In the genomic region with DNA sequence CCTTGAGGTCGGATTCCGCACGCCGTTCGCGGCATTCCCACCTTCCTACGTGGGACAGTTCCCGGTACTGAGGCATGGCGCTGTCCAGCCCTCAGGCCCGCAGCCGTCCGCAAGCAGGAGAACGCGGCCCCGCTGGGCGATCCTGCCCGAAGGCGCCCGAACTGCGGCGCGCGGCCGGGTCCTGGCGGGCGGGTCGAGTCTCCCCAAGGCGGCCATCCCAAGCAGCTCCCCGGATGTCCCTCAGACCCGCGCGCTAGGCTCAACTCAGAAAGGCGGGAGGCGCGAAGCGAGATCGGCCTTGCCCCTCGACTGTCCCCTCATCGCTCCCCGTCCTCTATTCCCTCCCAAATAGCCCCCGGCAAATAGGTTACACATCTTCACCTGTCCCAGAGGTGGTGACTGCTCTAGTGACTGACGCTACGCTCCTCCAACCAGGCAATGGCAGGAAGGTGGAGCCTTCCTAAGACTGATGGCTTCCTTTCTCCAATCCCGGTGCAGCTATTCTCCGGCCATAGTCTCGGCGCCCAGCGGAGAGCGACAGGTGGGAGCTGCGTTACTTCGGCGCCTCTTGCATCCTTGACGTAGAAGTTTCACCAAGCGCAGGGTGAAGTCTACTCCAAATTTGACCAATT, we compare ENCODE assay signal across 1 cellular context.
TF ChIP-seq lines count a peak whose summit lies in the region.

No MANE protein-coding gene starts in this region.

TF ChIP-seq in K562, 482 proteins besides CTCF, POLR2A, EP300 and RAD21 (continued from another document and continues in another):
- TF ChIP-seq, protein P1, sequence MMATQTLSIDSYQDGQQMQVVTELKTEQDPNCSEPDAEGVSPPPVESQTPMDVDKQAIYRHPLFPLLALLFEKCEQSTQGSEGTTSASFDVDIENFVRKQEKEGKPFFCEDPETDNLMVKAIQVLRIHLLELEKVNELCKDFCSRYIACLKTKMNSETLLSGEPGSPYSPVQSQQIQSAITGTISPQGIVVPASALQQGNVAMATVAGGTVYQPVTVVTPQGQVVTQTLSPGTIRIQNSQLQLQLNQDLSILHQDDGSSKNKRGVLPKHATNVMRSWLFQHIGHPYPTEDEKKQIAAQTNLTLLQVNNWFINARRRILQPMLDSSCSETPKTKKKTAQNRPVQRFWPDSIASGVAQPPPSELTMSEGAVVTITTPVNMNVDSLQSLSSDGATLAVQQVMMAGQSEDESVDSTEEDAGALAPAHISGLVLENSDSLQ (IDR thresholded peaks at IDR 0.05): peak; percentile 95; the same call in 1 of the 2 replicates
- no peak for TF ChIP-seq SIRT6 (IDR thresholded peaks at IDR 0.05; ENCODE audit: low read depth, low read length)
- TF ChIP-seq, protein P2, sequence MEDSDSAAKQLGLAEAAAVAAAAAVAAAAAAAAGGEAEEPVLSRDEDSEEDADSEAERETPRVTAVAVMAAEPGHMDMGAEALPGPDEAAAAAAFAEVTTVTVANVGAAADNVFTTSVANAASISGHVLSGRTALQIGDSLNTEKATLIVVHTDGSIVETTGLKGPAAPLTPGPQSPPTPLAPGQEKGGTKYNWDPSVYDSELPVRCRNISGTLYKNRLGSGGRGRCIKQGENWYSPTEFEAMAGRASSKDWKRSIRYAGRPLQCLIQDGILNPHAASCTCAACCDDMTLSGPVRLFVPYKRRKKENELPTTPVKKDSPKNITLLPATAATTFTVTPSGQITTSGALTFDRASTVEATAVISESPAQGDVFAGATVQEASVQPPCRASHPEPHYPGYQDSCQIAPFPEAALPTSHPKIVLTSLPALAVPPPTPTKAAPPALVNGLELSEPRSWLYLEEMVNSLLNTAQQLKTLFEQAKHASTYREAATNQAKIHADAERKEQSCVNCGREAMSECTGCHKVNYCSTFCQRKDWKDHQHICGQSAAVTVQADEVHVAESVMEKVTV (CRISPR knock-in tag; IDR thresholded peaks at IDR 0.05): peak; percentile 74
- TF ChIP-seq TCF15 (CRISPR knock-in tag; IDR thresholded peaks at IDR 0.05): no peak
- no peak for TF ChIP-seq ZNF717 (CRISPR knock-in tag; IDR thresholded peaks at IDR 0.05)
- no peak for TF ChIP-seq TCFL5 (CRISPR knock-in tag; conservative IDR thresholded peaks at IDR 0.05)
- TF ChIP-seq, protein P3, sequence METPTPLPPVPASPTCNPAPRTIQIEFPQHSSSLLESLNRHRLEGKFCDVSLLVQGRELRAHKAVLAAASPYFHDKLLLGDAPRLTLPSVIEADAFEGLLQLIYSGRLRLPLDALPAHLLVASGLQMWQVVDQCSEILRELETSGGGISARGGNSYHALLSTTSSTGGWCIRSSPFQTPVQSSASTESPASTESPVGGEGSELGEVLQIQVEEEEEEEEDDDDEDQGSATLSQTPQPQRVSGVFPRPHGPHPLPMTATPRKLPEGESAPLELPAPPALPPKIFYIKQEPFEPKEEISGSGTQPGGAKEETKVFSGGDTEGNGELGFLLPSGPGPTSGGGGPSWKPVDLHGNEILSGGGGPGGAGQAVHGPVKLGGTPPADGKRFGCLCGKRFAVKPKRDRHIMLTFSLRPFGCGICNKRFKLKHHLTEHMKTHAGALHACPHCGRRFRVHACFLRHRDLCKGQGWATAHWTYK (CRISPR knock-in tag; IDR thresholded peaks at IDR 0.05): peak; percentile 91; the same call in 1 of the 2 replicates
- TF ChIP-seq, protein P4, sequence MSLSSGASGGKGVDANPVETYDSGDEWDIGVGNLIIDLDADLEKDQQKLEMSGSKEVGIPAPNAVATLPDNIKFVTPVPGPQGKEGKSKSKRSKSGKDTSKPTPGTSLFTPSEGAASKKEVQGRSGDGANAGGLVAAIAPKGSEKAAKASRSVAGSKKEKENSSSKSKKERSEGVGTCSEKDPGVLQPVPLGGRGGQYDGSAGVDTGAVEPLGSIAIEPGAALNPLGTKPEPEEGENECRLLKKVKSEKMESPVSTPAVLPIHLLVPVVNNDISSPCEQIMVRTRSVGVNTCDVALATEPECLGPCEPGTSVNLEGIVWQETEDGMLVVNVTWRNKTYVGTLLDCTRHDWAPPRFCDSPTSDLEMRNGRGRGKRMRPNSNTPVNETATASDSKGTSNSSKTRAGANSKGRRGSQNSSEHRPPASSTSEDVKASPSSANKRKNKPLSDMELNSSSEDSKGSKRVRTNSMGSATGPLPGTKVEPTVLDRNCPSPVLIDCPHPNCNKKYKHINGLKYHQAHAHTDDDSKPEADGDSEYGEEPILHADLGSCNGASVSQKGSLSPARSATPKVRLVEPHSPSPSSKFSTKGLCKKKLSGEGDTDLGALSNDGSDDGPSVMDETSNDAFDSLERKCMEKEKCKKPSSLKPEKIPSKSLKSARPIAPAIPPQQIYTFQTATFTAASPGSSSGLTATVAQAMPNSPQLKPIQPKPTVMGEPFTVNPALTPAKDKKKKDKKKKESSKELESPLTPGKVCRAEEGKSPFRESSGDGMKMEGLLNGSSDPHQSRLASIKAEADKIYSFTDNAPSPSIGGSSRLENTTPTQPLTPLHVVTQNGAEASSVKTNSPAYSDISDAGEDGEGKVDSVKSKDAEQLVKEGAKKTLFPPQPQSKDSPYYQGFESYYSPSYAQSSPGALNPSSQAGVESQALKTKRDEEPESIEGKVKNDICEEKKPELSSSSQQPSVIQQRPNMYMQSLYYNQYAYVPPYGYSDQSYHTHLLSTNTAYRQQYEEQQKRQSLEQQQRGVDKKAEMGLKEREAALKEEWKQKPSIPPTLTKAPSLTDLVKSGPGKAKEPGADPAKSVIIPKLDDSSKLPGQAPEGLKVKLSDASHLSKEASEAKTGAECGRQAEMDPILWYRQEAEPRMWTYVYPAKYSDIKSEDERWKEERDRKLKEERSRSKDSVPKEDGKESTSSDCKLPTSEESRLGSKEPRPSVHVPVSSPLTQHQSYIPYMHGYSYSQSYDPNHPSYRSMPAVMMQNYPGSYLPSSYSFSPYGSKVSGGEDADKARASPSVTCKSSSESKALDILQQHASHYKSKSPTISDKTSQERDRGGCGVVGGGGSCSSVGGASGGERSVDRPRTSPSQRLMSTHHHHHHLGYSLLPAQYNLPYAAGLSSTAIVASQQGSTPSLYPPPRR (CRISPR knock-in tag; IDR thresholded peaks at IDR 0.05; ENCODE audit: borderline replicate concordance): peak; percentile 81; the same call in 1 of the 2 replicates
- 0 out of 2 replicates have a peak, but pooled peaks have one; percentile 27 for TF ChIP-seq PTBP1 (IDR thresholded peaks at IDR 0.05; ENCODE audit: low read depth, low read length)
- TF ChIP-seq CBX3 (IDR thresholded peaks at IDR 0.05; ENCODE audit: borderline replicate concordance in 1 of 2, low read length in 2 of 2): no peak; a peak in 1 of 3 replicates
- TF ChIP-seq BRCA1 (IDR thresholded peaks at IDR 0.05): no peak
- no peak for TF ChIP-seq BRCA1 (CRISPR knock-in tag; IDR thresholded peaks at IDR 0.05)
- TF ChIP-seq KLF1 (tag; IDR thresholded peaks at IDR 0.05): no peak
- no peak for TF ChIP-seq SREBF2 (CRISPR knock-in tag; IDR thresholded peaks at IDR 0.05)
- no peak for TF ChIP-seq RFX1 (IDR thresholded peaks at IDR 0.05)
- TF ChIP-seq ETS2 (tag; IDR thresholded peaks at IDR 0.05; ENCODE audit: borderline replicate concordance, poor library complexity, severe bottlenecking): no peak
- TF ChIP-seq ARID3B (CRISPR knock-in tag; IDR thresholded peaks at IDR 0.05; ENCODE audit: borderline replicate concordance): no peak
- no peak for TF ChIP-seq LARP7 (IDR thresholded peaks at IDR 0.05)
- TF ChIP-seq ZNF311 (CRISPR knock-in tag; IDR thresholded peaks at IDR 0.05): peak; percentile 63; the same call in 1 of the 2 replicates
- TF ChIP-seq ILK (tag; IDR thresholded peaks at IDR 0.05; ENCODE audit: borderline replicate concordance, low read depth): no peak
- TF ChIP-seq GTF2F1 (IDR thresholded peaks at IDR 0.05; ENCODE audit: low read depth, low read length): peak; percentile 51; the same call in 1 of the 2 replicates
- TF ChIP-seq ZNF436 (CRISPR knock-in tag; IDR thresholded peaks at IDR 0.05): no peak
- TF ChIP-seq CLOCK (CRISPR knock-in tag; IDR thresholded peaks at IDR 0.05; ENCODE audit: borderline replicate concordance): no peak
- TF ChIP-seq MBD1 (CRISPR knock-in tag; IDR thresholded peaks at IDR 0.05): no peak
- TF ChIP-seq, protein P5, sequence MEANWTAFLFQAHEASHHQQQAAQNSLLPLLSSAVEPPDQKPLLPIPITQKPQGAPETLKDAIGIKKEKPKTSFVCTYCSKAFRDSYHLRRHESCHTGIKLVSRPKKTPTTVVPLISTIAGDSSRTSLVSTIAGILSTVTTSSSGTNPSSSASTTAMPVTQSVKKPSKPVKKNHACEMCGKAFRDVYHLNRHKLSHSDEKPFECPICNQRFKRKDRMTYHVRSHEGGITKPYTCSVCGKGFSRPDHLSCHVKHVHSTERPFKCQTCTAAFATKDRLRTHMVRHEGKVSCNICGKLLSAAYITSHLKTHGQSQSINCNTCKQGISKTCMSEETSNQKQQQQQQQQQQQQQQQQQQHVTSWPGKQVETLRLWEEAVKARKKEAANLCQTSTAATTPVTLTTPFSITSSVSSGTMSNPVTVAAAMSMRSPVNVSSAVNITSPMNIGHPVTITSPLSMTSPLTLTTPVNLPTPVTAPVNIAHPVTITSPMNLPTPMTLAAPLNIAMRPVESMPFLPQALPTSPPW (CRISPR knock-in tag; IDR thresholded peaks at IDR 0.05): no peak
